ENCODE assay signal across 1 cellular context in the genomic region with DNA sequence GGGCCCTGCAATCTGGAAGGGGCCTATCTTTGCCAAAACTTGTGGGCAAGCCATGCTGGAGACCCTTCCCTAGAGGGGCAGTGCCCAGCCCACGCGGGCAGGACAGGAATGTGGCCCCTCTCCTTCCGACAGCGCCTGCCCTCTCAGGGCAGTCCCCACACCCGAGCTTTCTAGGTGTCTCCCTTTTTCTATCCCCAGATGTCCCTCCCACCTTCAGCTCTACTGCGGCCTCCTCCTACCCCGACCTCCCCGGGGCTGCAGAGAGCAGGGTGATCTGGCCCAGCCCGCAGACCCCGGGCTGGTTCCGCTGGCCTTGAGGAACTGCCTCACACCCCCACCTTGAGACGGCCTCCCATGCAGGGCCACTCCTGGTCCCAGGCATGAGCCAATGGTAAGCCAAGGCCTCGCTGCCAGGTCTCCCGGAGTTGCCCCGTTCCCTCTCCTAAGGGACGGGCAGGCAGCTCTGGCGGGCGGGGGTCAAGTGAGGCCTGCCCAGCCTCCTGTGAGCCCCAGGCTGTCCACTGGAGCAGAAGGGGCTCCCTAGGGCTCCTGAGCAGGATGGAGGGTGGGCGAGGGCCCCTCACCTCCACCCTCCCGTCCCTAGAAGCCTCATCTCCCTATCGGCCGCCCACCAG.
TF ChIP-seq lines count a peak whose summit lies in the region.

No MANE protein-coding gene starts in this region.

TF ChIP-seq in HepG2, 621 proteins besides CTCF, POLR2A, EP300 and RAD21 (continued from another document):
- no peak for TF ChIP-seq PLSCR1 (CRISPR knock-in tag; IDR thresholded peaks at IDR 0.05; ENCODE audit: borderline replicate concordance)
- TF ChIP-seq AHR (CRISPR knock-in tag; IDR thresholded peaks at IDR 0.05): no peak
- no peak for TF ChIP-seq GTF2F1 (IDR thresholded peaks at IDR 0.05; ENCODE audit: low read length)
- no peak for TF ChIP-seq ZNF629 (CRISPR knock-in tag; conservative IDR thresholded peaks at IDR 0.05)
TF ChIP-seq in HepG2: peak in this region for 0.
